ENCODE assay signal across 33 cellular contexts in the genomic region with DNA sequence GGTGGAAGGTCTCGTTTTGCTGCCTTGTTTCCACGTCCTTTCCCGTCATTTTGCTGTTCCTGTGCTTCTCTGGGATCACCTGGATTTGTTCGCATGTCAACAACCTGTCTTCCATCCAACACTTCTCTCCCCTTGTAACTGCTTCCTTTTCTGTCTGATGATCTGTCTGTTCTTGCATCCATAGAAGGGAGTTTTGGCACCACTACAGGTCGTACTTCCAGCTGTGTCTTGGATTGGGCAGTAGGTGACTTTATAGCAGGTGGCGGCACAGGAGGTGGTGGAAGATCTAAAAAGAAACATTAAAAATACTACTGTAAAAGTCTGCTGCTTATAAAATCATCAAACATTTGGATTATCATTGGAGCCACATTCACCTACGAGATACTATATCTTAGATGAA.
"Had no signal": no experiment of that assay in that cellular context is flagged by ENCODE, and none has a peak within 500 bp of the region (broad histone marks: within the 10 kb centered on the region; RNA-seq: fewer than 3 reads in every experiment).

No MANE protein-coding gene starts in this region.

- DNase-seq: Kasumi-1, MG63, MM.1S, MV-4-11, NCI-H1048, NCI-H1092, NCI-H1092 treated with DMSO at 0.1 percent for 48 hours, NCI-H1105, NCI-H1105 treated with DMSO at 0.1 percent for 48 hours, NCI-H1417, NCI-H1417 treated with DMSO at 0.1 percent for 48 hours, NCI-H1436, NCI-H1436 treated with DMSO at 0.1 percent for 48 hours, NCI-H146, NCI-H1694, NCI-H1694 treated with DMSO at 0.1 percent for 48 hours, NCI-H187, NCI-H187 treated with DMSO at 0.1 percent for 48 hours, NCI-H1930, NCI-H2029, NCI-H2029 treated with DMSO at 0.1 percent for 48 hours, NCI-H2081 treated with DMSO at 0.1 percent for 48 hours, NCI-H2107, NCI-H2171, NCI-H2171 treated with DMSO at 0.1 percent for 48 hours, NCI-H2227 treated with DMSO at 0.1 percent for 48 hours, NCI-H226, NCI-H345, NCI-H446, NCI-H446 treated with DMSO at 0.1 percent for 48 hours, NCI-H510A, NCI-H510A treated with DMSO at 0.1 percent for 48 hours, NCI-H524 had no signal
